In genomic region chr9:122941560-122942234, GRCh38 we compare ENCODE assay signal across 8 cellular contexts. TPM values are rescaled to one million over a fixed set of nuclear protein-coding genes. Genes with fewer than 3 reads are reported as not detected.
DNase-seq lines count a peak whose midpoint lies in the region; ATAC-seq and TF ChIP-seq lines count a peak whose summit lies in the region.

No MANE protein-coding gene starts in this region.

- H3K27me3 ChIP-seq in upper lobe of left lung = no peaks in the 10 kb centered on the region

- H3K9me2 ChIP-seq in OCI-LY7 (ENCODE audit: insufficient read depth, low read length) = no peaks in the 10 kb centered on the region

- peak overlapping the region; percentile 94 to 98 for H3K4me3 Mint-ChIP-seq in activated T-cell treated with anti-CD3 and anti-CD28 coated beads, Interleukin-2, amount 50 U/mL, for 72 hours
- H3K4me3 Mint-ChIP-seq in dendritic cell treated with granulocyte-macrophage colony-stimulating factor and Interleukin-4, amounts not matched to agents 40 ng/mL and 50 ng/mL, for 4 days = peak overlapping the region; percentile 97

- no peak for TF ChIP-seq EP300 in upper lobe of left lung (IDR thresholded peaks at IDR 0.05)

- no peaks in the 10 kb centered on the region for H3K9me3 ChIP-seq in OCI-LY7 (ENCODE audit: low read length)
- no peaks in the 10 kb centered on the region for H3K9me3 ChIP-seq in upper lobe of left lung

- peak overlapping the region; percentile 54 for H3K27ac ChIP-seq in OCI-LY7 (ENCODE audit: low read depth, low read length, poor library complexity, severe bottlenecking)
- peak overlapping the region; percentile 87 to 96 (median 92) for H3K27ac ChIP-seq in upper lobe of left lung

- peak overlapping the region; percentile 98 for H3K4me2 ChIP-seq in OCI-LY7 (ENCODE audit: low read length)

- TF ChIP-seq CTCF in OCI-LY7 (conservative IDR thresholded peaks at IDR 0.05; ENCODE audit: low read length) (no peak), upper lobe of left lung (IDR thresholded peaks at IDR 0.05) (no peak)

- no peak for TF ChIP-seq POLR2A in upper lobe of left lung (IDR thresholded peaks at IDR 0.05)

- no peak for ATAC-seq in activated T-cell treated with anti-CD3 and anti-CD28 coated beads, Interleukin-2, amount 50 U/mL, for 72 hours (replicated peaks in 1 of 2)
- peak in 1 of 2 donors; percentile 22 for ATAC-seq in upper lobe of left lung (ENCODE audit: low FRiP score in 2 of 2)

- H3K9me3 Mint-ChIP-seq in activated T-cell treated with anti-CD3 and anti-CD28 coated beads, Interleukin-2, amount 50 U/mL, for 72 hours = no peaks in the 10 kb centered on the region
- no peaks in the 10 kb centered on the region for H3K9me3 Mint-ChIP-seq in dendritic cell treated with granulocyte-macrophage colony-stimulating factor and Interleukin-4, amounts not matched to agents 40 ng/mL and 50 ng/mL, for 4 days

- peaks cover 32% of the 10 kb centered on the region for H3K4me1 ChIP-seq in OCI-LY7 (ENCODE audit: insufficient read depth, low read length, poor library complexity, severe bottlenecking)
- peaks cover 14 to 32% (median 25%) of the 10 kb centered on the region in 4 donors for H3K4me1 ChIP-seq in upper lobe of left lung

- H3K4me1 Mint-ChIP-seq in activated T-cell treated with anti-CD3 and anti-CD28 coated beads, Interleukin-2, amount 50 U/mL, for 72 hours (ENCODE audit: low read depth) = peaks cover 40% of the 10 kb centered on the region
- peaks cover 67% of the 10 kb centered on the region for H3K4me1 Mint-ChIP-seq in dendritic cell treated with granulocyte-macrophage colony-stimulating factor and Interleukin-4, amounts not matched to agents 40 ng/mL and 50 ng/mL, for 4 days (ENCODE audit: low read depth)

- H3K27ac Mint-ChIP-seq in activated T-cell treated with anti-CD3 and anti-CD28 coated beads, Interleukin-2, amount 50 U/mL, for 72 hours = peak overlapping the region; percentile 90
- peak overlapping the region; percentile 95 for H3K27ac Mint-ChIP-seq in dendritic cell treated with granulocyte-macrophage colony-stimulating factor and Interleukin-4, amounts not matched to agents 40 ng/mL and 50 ng/mL, for 4 days

- H2AFZ ChIP-seq in OCI-LY7 (ENCODE audit: low read length) = peak overlapping the region; percentile 22; the same call in 1 of the 2 replicates

- H3K36me3 Mint-ChIP-seq in activated T-cell treated with anti-CD3 and anti-CD28 coated beads, Interleukin-2, amount 50 U/mL, for 72 hours (ENCODE audit: insufficient read depth in 2 of 2) = peaks cover 7 to 11% of the 10 kb centered on the region in 2 donors
- peaks cover 48% of the 10 kb centered on the region for H3K36me3 Mint-ChIP-seq in dendritic cell treated with granulocyte-macrophage colony-stimulating factor and Interleukin-4, amounts not matched to agents 40 ng/mL and 50 ng/mL, for 4 days (ENCODE audit: low read depth)

- BruUV-seq in OCI-LY7 (replicated peaks; lab: Mats Ljungman, UMichigan) = TSS peak; percentile 76

- CTCF ChIA-PET in OCI-LY7 (lab: Charles Lee; ENCODE audit: unreplicated experiment) = interaction anchor here (0.7 kb wide), 1 partner anchor 50 kb away, joined by 4 read pairs; no protein-coding TSS in a partner anchor

- DNase-seq in activated T-cell treated with anti-CD3 and anti-CD28 coated beads, Interleukin-2, amount 50 U/mL, for 72 hours = no peak
- no peak for DNase-seq in activated T-cell treated with anti-CD3 and anti-CD28 coated beads, Interleukin-2, amount 50 U/mL, for 1 hour
- DNase-seq in OCI-LY7 (ENCODE audit: low spot score) (no peak), medulla oblongata (ENCODE audit: extremely low spot score) (peak; percentile 52), upper lobe of left lung (no peak), hippocampal formation (lab: John Stamatoyannopoulos, UW) (no peak), midbrain (lab: John Stamatoyannopoulos, UW) (no peak)

- 11 to 12% methylated on average over 18 of the region's 18 CpGs for WGBS in upper lobe of left lung, 2 donors

- H3K36me3 ChIP-seq in OCI-LY7 (ENCODE audit: insufficient read depth, low read length) = peaks cover 41% of the 10 kb centered on the region
- H3K36me3 ChIP-seq in upper lobe of left lung = peaks cover 0 to 23% (median 4%) of the 10 kb centered on the region in 4 donors

- intact Hi-C loops in OCI-LY7 (cut with micrococcal nuclease; ENCODE audit: unreplicated experiment) = loop anchor here (2.0 kb wide), 1 partner anchor 37 kb away; the partner anchor contains the start of gene RC3H2
- intact Hi-C loops in dendritic cell treated with granulocyte-macrophage colony-stimulating factor and Interleukin-4, amounts not matched to agents 40 ng/mL and 50 ng/mL, for 4 days (cut with micrococcal nuclease) = loop anchor here (1.0 to 2.0 kb wide), 2 partner anchors 10 to 37 kb away; partner anchors contain the start of genes RC3H2 and ZBTB26

- H3K27me3 Mint-ChIP-seq in activated T-cell treated with anti-CD3 and anti-CD28 coated beads, Interleukin-2, amount 50 U/mL, for 72 hours (ENCODE audit: low read depth) = no peaks in the 10 kb centered on the region
- H3K27me3 Mint-ChIP-seq in dendritic cell treated with granulocyte-macrophage colony-stimulating factor and Interleukin-4, amounts not matched to agents 40 ng/mL and 50 ng/mL, for 4 days = no peaks in the 10 kb centered on the region

- H3K4me3 ChIP-seq in OCI-LY7 (ENCODE audit: low read depth, low read length, poor library complexity, severe bottlenecking) (peak overlapping the region; percentile 92), upper lobe of left lung (peak overlapping the region; percentile 37 to 89 (median 85))

- peaks cover 21% of the 10 kb centered on the region for H4K20me1 ChIP-seq in OCI-LY7 (ENCODE audit: insufficient read depth, low read length)

- POLR2A ChIA-PET in OCI-LY7 (lab: Charles Lee) = interaction anchor here (1.1 to 6.9 kb wide), 5 partner anchors 11 to 114 kb away, joined by 3 to 50 read pairs (median 12); partner anchors contain the start of genes PDCL, RC3H2 and ZBTB26

- H3K79me2 ChIP-seq in OCI-LY7 (ENCODE audit: insufficient read depth, low read depth, low read length) = peaks cover 59% of the 10 kb centered on the region

RNA-seq across cellular contexts. Expression of gene RABGAP1, which starts 0.9 kb away (rescaled TPM):
- total RNA-seq in activated T-cell treated with anti-CD3 and anti-CD28 coated beads, Interleukin-2, amount 50 U/mL, for 72 hours = 10 to 100 TPM; 33.1 TPM
- total RNA-seq in OCI-LY7 (2014; rRNA removed; shearing (Covaris generic)) = 16.8 and 24.2 TPM in 2 replicates
- total RNA-seq in OCI-LY7 (2022) = 39.8 and 46.6 TPM in 2 replicates
- total RNA-seq in upper lobe of left lung = 100 to 1,000 TPM in 2 of 6 donors, 10 to 100 TPM in 4; 41.7 to 147 (median 62.6) TPM

RNA-seq across cellular contexts. Expression of gene ZBTB26, which starts 10.4 kb away (rescaled TPM):
- total RNA-seq in activated T-cell treated with anti-CD3 and anti-CD28 coated beads, Interleukin-2, amount 50 U/mL, for 72 hours = 10 to 100 TPM in 1 of 2 donors, 1 to 10 TPM in 1; 8.1 to 11.0 TPM
- 7.6 and 10.8 TPM in 2 replicates for total RNA-seq in OCI-LY7 (2014; rRNA removed; shearing (Covaris generic))
- total RNA-seq in OCI-LY7 (2022) (14.2 and 15.6 TPM in 2 replicates), upper lobe of left lung (1 to 10 TPM; 2.9 to 8.0 (median 5.2) TPM)

RNA-seq across cellular contexts. Expression of gene ZBTB6, which starts 28.6 kb away (rescaled TPM):
- 10 to 100 TPM; 10.0 TPM for total RNA-seq in activated T-cell treated with anti-CD3 and anti-CD28 coated beads, Interleukin-2, amount 50 U/mL, for 72 hours
- total RNA-seq in OCI-LY7 (2014; rRNA removed; shearing (Covaris generic)) = 7.1 and 8.1 TPM in 2 replicates
- total RNA-seq in OCI-LY7 (2022) (8.4 and 9.4 TPM in 2 replicates), upper lobe of left lung (10 to 100 TPM in 1 of 6 donors, 1 to 10 TPM in 5; 2.7 to 10.9 (median 7.1) TPM)

RNA-seq across cellular contexts. Expression of gene RC3H2, which starts 36.5 kb away (rescaled TPM):
- 10 to 100 TPM; 33.7 to 35.6 TPM for total RNA-seq in activated T-cell treated with anti-CD3 and anti-CD28 coated beads, Interleukin-2, amount 50 U/mL, for 72 hours
- total RNA-seq in OCI-LY7 (2014; rRNA removed; shearing (Covaris generic)) = 45.0 and 46.2 TPM in 2 replicates
- total RNA-seq in OCI-LY7 (2022) = 73.7 and 78.7 TPM in 2 replicates
- 10 to 100 TPM; 23.9 to 65.0 (median 40.2) TPM for total RNA-seq in upper lobe of left lung
